ENCODE assay signal across 22 cellular contexts in genomic region chr9:1303911-1304310, GRCh38.
"Had no signal": no experiment of that assay in that cellular context is flagged by ENCODE, and none has a peak within 500 bp of the region (broad histone marks: within the 10 kb centered on the region; RNA-seq: fewer than 3 reads in every experiment).

No MANE protein-coding gene starts in this region.

- H3K4me1 ChIP-seq: esophagus squamous epithelium, left ventricle myocardium inferior, lower lobe of right lung, stomach, transverse colon had no signal

- DNase-seq: cortex of kidney; effector memory CD4-positive, alpha-beta T cell; esophagus squamous epithelium; foreskin melanocyte; head of caudate nucleus; kidney; left cardiac atrium; left ventricle myocardium inferior; lower lobe of right lung; natural killer cell; posterior cingulate gyrus; stimulated activated CD4-positive, alpha-beta T cell treated with anti-CD3 and anti-CD28 coated beads, Interleukin-2, amount 100 ng/mL, for 24 hours; stimulated activated CD4-positive, alpha-beta T cell treated with anti-CD3 and anti-CD28 coated beads, Interleukin-4, amount 100 ng/mL, for 4 hours; stimulated activated naive B cell treated with anti-CD40 and anti-IgM and Interleukin-4, amounts not matched to agents 10 μg/mL and 1 μg/mL and 100 μg/mL, for 72 hours; stomach; substantia nigra; transverse colon had no signal

- H3K9me3 Mint-ChIP-seq: memory B cell, mesothelial cell of epicardium had no signal

- H3K9me3 ChIP-seq: esophagus squamous epithelium, left ventricle myocardium inferior, lower lobe of right lung, stomach, thoracic aorta, transverse colon had no signal

- H3K4me3 Mint-ChIP-seq: memory B cell; mesothelial cell of epicardium; natural killer cell; neural crest cell; stimulated activated naive B cell treated with anti-CD40 and anti-IgM and Interleukin-4, amounts not matched to agents 10 μg/mL and 1 μg/mL and 100 μg/mL, for 72 hours had no signal

- H3K27ac Mint-ChIP-seq: memory B cell; mesothelial cell of epicardium; natural killer cell; stimulated activated naive B cell treated with anti-CD40 and anti-IgM and Interleukin-4, amounts not matched to agents 10 μg/mL and 1 μg/mL and 100 μg/mL, for 72 hours had no signal

- H3K4me3 ChIP-seq: esophagus squamous epithelium, hepatocyte, left ventricle myocardium inferior, lower lobe of right lung, stomach, thoracic aorta, transverse colon had no signal

- H3K36me3 ChIP-seq: esophagus squamous epithelium, left ventricle myocardium inferior, lower lobe of right lung, stomach, thoracic aorta, transverse colon had no signal

- H3K36me3 Mint-ChIP-seq: memory B cell; mesothelial cell of epicardium; natural killer cell; stimulated activated naive B cell treated with anti-CD40 and anti-IgM and Interleukin-4, amounts not matched to agents 10 μg/mL and 1 μg/mL and 100 μg/mL, for 72 hours had no signal

- H3K27me3 ChIP-seq: esophagus squamous epithelium, hepatocyte, stomach, transverse colon had no signal

- H3K27ac ChIP-seq: esophagus squamous epithelium, hepatocyte, left ventricle myocardium inferior, lower lobe of right lung, stomach, thoracic aorta, transverse colon had no signal

- H3K27me3 Mint-ChIP-seq: stimulated activated naive B cell treated with anti-CD40 and anti-IgM and Interleukin-4, amounts not matched to agents 10 μg/mL and 1 μg/mL and 100 μg/mL, for 72 hours had no signal

- H3K4me1 Mint-ChIP-seq: memory B cell; natural killer cell; neural crest cell; stimulated activated naive B cell treated with anti-CD40 and anti-IgM and Interleukin-4, amounts not matched to agents 10 μg/mL and 1 μg/mL and 100 μg/mL, for 72 hours had no signal
